20 cellular contexts compared by ENCODE assay signal in genomic region chr19:33864311-33864850, GRCh38.
"Had no signal": no experiment of that assay in that cellular context is flagged by ENCODE, and none has a peak within 500 bp of the region (broad histone marks: within the 10 kb centered on the region; RNA-seq: fewer than 3 reads in every experiment).

No MANE protein-coding gene starts in this region.

- H3K36me3 Mint-ChIP-seq: memory B cell had no signal

- DNase-seq: activated CD4-positive, alpha-beta T cell treated with anti-CD3 and anti-CD28 coated beads, Interleukin-2, amount 50 U/mL, for 1 hour; activated naive CD4-positive, alpha-beta T cell treated with anti-CD3 and anti-CD28 coated beads, Interleukin-2, amount 50 U/mL, for 16 hours; activated T-cell treated with anti-CD3 and anti-CD28 coated beads for 4 hours; endodermal cell; esophagus squamous epithelium; foreskin fibroblast; glutamatergic neuron; nephron progenitor cell; stimulated activated CD4-positive, alpha-beta T cell treated with anti-CD3 and anti-CD28 coated beads, Interleukin-4, amount 100 ng/mL, for 1 hour; stimulated activated CD8-positive, alpha-beta memory T cell treated with anti-CD3 and anti-CD28 coated beads, Interleukin-4, amount 100 ng/mL, for 48 hours; stimulated activated naive CD8-positive, alpha-beta T cell treated with anti-CD3 and anti-CD28 coated beads, Interleukin-15, amount 100 ng/mL, for 72 hours; T-helper 2 cell had no signal

- H3K27me3 Mint-ChIP-seq: memory B cell had no signal

- H3K27ac Mint-ChIP-seq: activated T-helper 2 cell treated with anti-CD3 and anti-CD28 coated beads, Interferon-gamma antibody, Interleukin-2, Interleukin-4, amounts not matched to agents 10 μg/mL and 5 μg/mL and 100 μg/mL, durations not matched to agents 14 hours and 24 hours and 36 hours; dendritic cell treated with granulocyte-macrophage colony-stimulating factor and Interleukin-4, amounts not matched to agents 40 ng/mL and 50 ng/mL, for 4 days; endodermal cell; memory B cell; stimulated activated naive CD8-positive, alpha-beta T cell treated with anti-CD3 and anti-CD28 coated beads, Interleukin-15, amount 100 ng/mL, for 72 hours had no signal

- ATAC-seq: left colon; stimulated activated naive CD8-positive, alpha-beta T cell treated with anti-CD3 and anti-CD28 coated beads, Interleukin-15, amount 100 ng/mL, for 72 hours had no signal

- H3K4me3 Mint-ChIP-seq: central memory CD8-positive, alpha-beta T cell; dendritic cell treated with granulocyte-macrophage colony-stimulating factor and Interleukin-4, amounts not matched to agents 40 ng/mL and 50 ng/mL, for 4 days; endodermal cell; memory B cell; nephron progenitor cell; stimulated activated naive CD8-positive, alpha-beta T cell treated with anti-CD3 and anti-CD28 coated beads, Interleukin-15, amount 100 ng/mL, for 72 hours had no signal

- H3K4me1 Mint-ChIP-seq: central memory CD8-positive, alpha-beta T cell; memory B cell; stimulated activated naive CD8-positive, alpha-beta T cell treated with anti-CD3 and anti-CD28 coated beads, Interleukin-15, amount 100 ng/mL, for 72 hours had no signal

- H3K9me3 Mint-ChIP-seq: activated T-helper 2 cell treated with anti-CD3 and anti-CD28 coated beads, Interferon-gamma antibody, Interleukin-2, Interleukin-4, amounts not matched to agents 10 μg/mL and 5 μg/mL and 100 μg/mL, durations not matched to agents 14 hours and 24 hours and 36 hours; central memory CD8-positive, alpha-beta T cell; dendritic cell treated with granulocyte-macrophage colony-stimulating factor and Interleukin-4, amounts not matched to agents 40 ng/mL and 50 ng/mL, for 4 days; endodermal cell; nephron progenitor cell; stimulated activated naive CD8-positive, alpha-beta T cell treated with anti-CD3 and anti-CD28 coated beads, Interleukin-15, amount 100 ng/mL, for 72 hours had no signal

- H3K4me3 ChIP-seq: adrenal gland, esophagus squamous epithelium, thoracic aorta, vagina had no signal
